In genomic region chr7:155297517-155298287, GRCh38 we compare ENCODE assay signal across 8 cellular contexts. TPM values are rescaled to one million over a fixed set of nuclear protein-coding genes. Genes with fewer than 3 reads are reported as not detected.
DNase-seq lines count a peak whose midpoint lies in the region; ATAC-seq and TF ChIP-seq lines count a peak whose summit lies in the region.

TSS of gene INSIG1 (plus strand) at chr7:155297878. CDS start at chr7:155298286, 408 bp downstream.

- peak; percentile 56 for ATAC-seq in GM19351 (IDR thresholded peaks at IDR 0.05; ENCODE audit: unreplicated experiment)
- peak; percentile 56 for ATAC-seq in HG03520 (IDR thresholded peaks at IDR 0.05; ENCODE audit: unreplicated experiment)
- peak; percentile 92 to 95 for ATAC-seq in lower lobe of right lung

- TF ChIP-seq CTCF in C4-2B (conservative IDR thresholded peaks at IDR 0.05) (no peak; the same call in 1 of the 2 replicates), lower lobe of right lung (IDR thresholded peaks at IDR 0.05) (no peak)

- peak within 1 kb of the TSS; percentile 83 for H3K4me3 ChIP-seq in lower lobe of right lung

- H3K4me1 ChIP-seq in lower lobe of right lung: peaks cover 34% of the 10 kb centered on the region

- DNase-seq in NCI-H69 (lab: John Stamatoyannopoulos, UW) (peak; percentile 98), dermis microvascular lymphatic vessel endothelial cell (ENCODE audit: low read depth in 2 of 2) (peak; percentile 78 to 95), lower lobe of right lung (peak; percentile 94)
- DNase-seq in activated CD4-positive, alpha-beta T cell treated with anti-CD3 and anti-CD28 coated beads, Interleukin-2, amount 50 U/mL, for 48 hours: peak; percentile 86 to 89
- peak; percentile 82 to 90 (median 87) for DNase-seq in stimulated activated CD4-positive, alpha-beta T cell treated with anti-CD3 and anti-CD28 coated beads, TNF-alpha, amount 100 ng/mL, for 24 hours (ENCODE audit: low read depth in 3 of 3)

- H3K9me3 ChIP-seq in lower lobe of right lung: no peaks in the 10 kb centered on the region

- H3K27me3 ChIP-seq in lower lobe of right lung (ENCODE audit: low read depth): no peaks in the 10 kb centered on the region

- peaks cover 18% of the 10 kb centered on the region for H3K36me3 ChIP-seq in lower lobe of right lung

- H3K27ac ChIP-seq in C4-2B: peak within 1 kb of the TSS; percentile 96
- H3K27ac ChIP-seq in lower lobe of right lung: peak within 1 kb of the TSS; percentile 92

- intact Hi-C loops in lower lobe of right lung (cut with DNase I): no loop called here

RNA-seq across cellular contexts. Expression of gene INSIG1, which starts in this region (rescaled TPM):
- 54.0 and 80.5 TPM in 2 replicates for total RNA-seq in dermis microvascular lymphatic vessel endothelial cell
- 70.9 TPM for total RNA-seq in lower lobe of right lung

Comparison
In these comparisons a context has a peak if more than half of its experiments do, and no peak if none do; other contexts are left out.
1. Peak in every context shown above with its lines: DNase-seq, ATAC-seq, H3K4me3 ChIP-seq and H3K27ac ChIP-seq.